ENCODE assay signal across 8 cellular contexts in the genomic region with DNA sequence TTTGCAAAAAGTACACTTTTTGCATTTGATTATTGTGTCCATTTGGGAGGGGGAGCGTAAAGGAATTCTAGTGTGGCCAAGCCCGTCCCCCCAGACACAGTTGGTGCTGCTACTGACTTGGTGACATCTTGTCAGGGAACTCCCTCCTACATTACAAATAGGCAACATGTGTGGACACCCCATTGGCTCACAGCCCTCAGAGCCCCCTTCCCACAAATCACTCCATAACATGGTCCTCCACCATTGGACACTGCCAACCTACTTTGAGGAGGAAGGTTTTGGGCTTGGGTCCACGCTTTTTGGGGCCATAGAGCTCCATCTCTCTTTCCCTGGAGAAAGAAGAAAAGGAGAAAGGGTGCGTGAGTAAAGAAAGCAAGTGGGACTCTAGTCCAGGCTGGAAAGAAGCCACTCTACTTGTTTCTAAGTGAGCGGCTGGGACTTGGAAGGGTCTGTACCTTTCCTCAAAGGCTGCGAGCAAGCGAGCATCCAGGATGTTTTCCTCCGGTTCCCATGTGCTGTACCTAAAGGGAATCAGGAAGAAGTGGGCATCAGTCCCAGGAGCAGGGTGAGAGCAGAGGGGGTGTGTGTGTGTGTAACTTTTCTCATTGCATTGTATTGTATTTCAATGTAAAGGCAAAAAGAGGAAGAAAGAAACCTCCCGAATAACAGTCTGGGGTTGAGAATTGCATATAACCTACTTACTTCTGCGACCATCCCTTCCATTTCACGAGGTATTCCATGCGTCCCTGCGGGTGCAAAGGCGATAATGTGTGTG. TPM values are rescaled to one million over a fixed set of nuclear protein-coding genes. Genes with fewer than 3 reads are reported as not detected.
A peak's percentile ranks its signal among the peaks of the same experiment; 100 is the strongest.
DNase-seq lines count a peak whose midpoint lies in the region; ATAC-seq and TF ChIP-seq lines count a peak whose summit lies in the region.

No MANE protein-coding gene starts in this region.

- no peaks in the 10 kb centered on the region for H3K36me3 Mint-ChIP-seq in nephron (ENCODE audit: low read depth)

- H3K9me3 ChIP-seq in MG63 (no peaks in the 10 kb centered on the region), colonic mucosa (no peaks in the 10 kb centered on the region)

- no peak for TF ChIP-seq CTCF in C4-2B (conservative IDR thresholded peaks at IDR 0.05)
- no peak for TF ChIP-seq CTCF in colonic mucosa (IDR thresholded peaks at IDR 0.05)
- no peak for TF ChIP-seq CTCF in nephron (IDR thresholded peaks at IDR 0.05; ENCODE audit: unreplicated experiment in 3 of 3)
- no peak for TF ChIP-seq CTCF in foreskin keratinocyte (conservative IDR thresholded peaks at IDR 0.05)

- peak overlapping the region; percentile 73 to 74 for H3K9ac ChIP-seq in colonic mucosa (ENCODE audit: low read depth in 2 of 2, low read length in 2 of 2)

- no peaks in the 10 kb centered on the region for H3K9me3 Mint-ChIP-seq in nephron

- H3K36me3 ChIP-seq in MG63 (peaks cover 16% of the 10 kb centered on the region), colonic mucosa (no peaks in the 10 kb centered on the region)

- H3K27me3 Mint-ChIP-seq in nephron (ENCODE audit: low read depth) = peaks cover 72% of the 10 kb centered on the region

- H3K27me3 ChIP-seq in MG63 (peaks cover 32% of the 10 kb centered on the region), colonic mucosa (peaks cover 59% of the 10 kb centered on the region), foreskin keratinocyte (peaks cover 62% of the 10 kb centered on the region)

- H3K4me3 ChIP-seq in MG63 = peak overlapping the region; percentile 76
- H3K4me3 ChIP-seq in colonic mucosa = peak overlapping the region; percentile 70

- intact Hi-C loops in colonic mucosa (cut with DNase I) = no loop called here

- H3K4me1 ChIP-seq in colonic mucosa = peaks cover 22% of the 10 kb centered on the region
- H3K4me1 ChIP-seq in foreskin keratinocyte = no peaks in the 10 kb centered on the region

- ATAC-seq in foreskin keratinocyte = no peak

- peak overlapping the region; percentile 85 to 90 (median 87) for H3K4me3 Mint-ChIP-seq in nephron

- H3K27ac ChIP-seq in C4-2B (peak overlapping the region; percentile 93), colonic mucosa (peak overlapping the region; percentile 75), foreskin keratinocyte (no peak overlapping the region)

- DNase-seq in MG63 (no peak), colonic mucosa (no peak), 8988T (no peak), NCI-H2171 (lab: John Stamatoyannopoulos, UW) (no peak), hepatic stellate cell (ENCODE audit: low spot score) (no peak), foreskin keratinocyte (no peak)

- peak overlapping the region; percentile 26 to 94 (median 81) for H3K27ac Mint-ChIP-seq in nephron

- H3K4me1 Mint-ChIP-seq in nephron = peaks cover 48% of the 10 kb centered on the region

RNA-seq across cellular contexts. Expression of a gene that starts 0.9 kb away (rescaled TPM):
- 7.7 and 15.7 TPM in 2 replicates for total RNA-seq in MG63 (2014; rRNA removed; shearing (Covaris generic); ENCODE audit: low replicate concordance)
- 1 to 10 TPM; 5.0 to 8.1 TPM for total RNA-seq in colonic mucosa
- 2.9 and 4.5 TPM in 2 replicates for total RNA-seq in foreskin keratinocyte
- 4.5 and 4.7 TPM in 2 replicates for polyA plus RNA-seq in foreskin keratinocyte

RNA-seq across cellular contexts. Expression of a gene that starts 18.0 kb away (rescaled TPM):
- total RNA-seq in MG63 (2014; rRNA removed; shearing (Covaris generic); ENCODE audit: low replicate concordance) = 14.1 and 17.1 TPM in 2 replicates
- 1 to 10 TPM; 2.1 to 4.0 TPM for total RNA-seq in colonic mucosa
- 5.9 and 6.9 TPM in 2 replicates for total RNA-seq in foreskin keratinocyte
- 3.5 and 4.3 TPM in 2 replicates for polyA plus RNA-seq in foreskin keratinocyte

RNA-seq across cellular contexts. Expression of a gene that starts 43.3 kb away (rescaled TPM):
- 8.8 and 26.2 TPM in 2 replicates for total RNA-seq in MG63 (2014; rRNA removed; shearing (Covaris generic); ENCODE audit: low replicate concordance)
- total RNA-seq in colonic mucosa (10 to 100 TPM; 10.6 to 18.1 TPM), foreskin keratinocyte (10.5 and 12.4 TPM in 2 replicates)
- polyA plus RNA-seq in foreskin keratinocyte = 7.6 and 7.8 TPM in 2 replicates
